ENCODE assay signal across 12 cellular contexts in the genomic region with DNA sequence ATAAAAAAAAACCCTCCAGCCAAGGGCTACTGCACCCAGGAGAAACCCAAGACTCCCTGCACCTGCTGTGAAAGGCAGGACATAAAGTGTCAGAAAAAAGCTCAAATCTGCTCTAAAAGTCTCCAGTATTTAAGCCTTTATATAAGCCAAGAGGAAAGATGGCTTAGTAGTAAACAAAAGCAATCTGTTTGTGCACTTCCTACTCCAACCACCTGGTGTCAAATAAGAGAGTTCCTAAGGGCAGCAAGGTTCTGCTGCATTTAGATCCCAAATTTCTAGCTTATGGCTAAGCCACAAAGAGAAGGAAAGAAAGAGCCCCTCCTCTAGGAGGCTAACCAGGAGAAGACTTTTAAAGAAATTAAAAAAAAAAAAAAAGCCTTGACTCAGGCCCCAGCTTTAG. TPM values are rescaled to one million over a fixed set of nuclear protein-coding genes. Genes with fewer than 3 reads are reported as not detected.
DNase-seq lines count a peak whose midpoint lies in the region; ATAC-seq and TF ChIP-seq lines count a peak whose summit lies in the region.
"Had no signal": no experiment of that assay in that cellular context is flagged by ENCODE, and none has a peak within 500 bp of the region (broad histone marks: within the 10 kb centered on the region; RNA-seq: fewer than 3 reads in every experiment).

No MANE protein-coding gene starts in this region.

- H3K4me1 ChIP-seq in tibial artery, result peaks cover 0 to 40% (median 25%) of the 10 kb centered on the region in 4 donors

- peak overlapping the region; percentile 99 for H3K27ac Mint-ChIP-seq in progenitor cell of endocrine pancreas

- H3K27me3 ChIP-seq in tibial artery, result no peaks in the 10 kb centered on the region

- H3K27me3 Mint-ChIP-seq in progenitor cell of endocrine pancreas, result no peaks in the 10 kb centered on the region

- ATAC-seq in GM19455 (IDR thresholded peaks at IDR 0.05; ENCODE audit: unreplicated experiment), result no peak
- no peak for ATAC-seq in GM21515 (IDR thresholded peaks at IDR 0.05; ENCODE audit: unreplicated experiment)
- ATAC-seq: stimulated activated naive CD8-positive, alpha-beta T cell treated with anti-CD3 and anti-CD28 coated beads, Interleukin-15, Interleukin-2, amounts not matched to agents 100 U/mL and 50 U/mL, for 24 hours had no signal

- peaks cover 56% of the 10 kb centered on the region for H3K4me1 Mint-ChIP-seq in progenitor cell of endocrine pancreas (ENCODE audit: low read depth)

- peak overlapping the region in 1 of 2 donors; percentile 69 for H3K27ac ChIP-seq in tibial artery

- no peaks in the 10 kb centered on the region for H3K9me3 ChIP-seq in tibial artery
- H3K9me3 ChIP-seq: SK-N-SH had no signal

- no peaks in the 10 kb centered on the region for H3K36me3 ChIP-seq in tibial artery

- intact Hi-C loops in tibial artery (cut with DNase I; ENCODE audit: low total_unique reads), result loop anchor here (10.0 kb wide), 1 partner anchor 1948 kb away; no protein-coding TSS in a partner anchor

- TF ChIP-seq CTCF in GM12865 (IDR thresholded peaks at IDR 0.05; ENCODE audit: insufficient read depth, low read depth, low read length, missing control alignments) (peak; percentile 8), epithelial cell of proximal tubule (conservative IDR thresholded peaks at IDR 0.05; ENCODE audit: low read depth, low read length) (peak; percentile 14), progenitor cell of endocrine pancreas (IDR thresholded peaks at IDR 0.05; ENCODE audit: unreplicated experiment) (peak; percentile 29), tibial artery (IDR thresholded peaks at IDR 0.05) (no peak)

- H3K4me3 Mint-ChIP-seq in progenitor cell of endocrine pancreas (ENCODE audit: low read depth), result peak overlapping the region; percentile 87

- no peaks in the 10 kb centered on the region for H3K9me3 Mint-ChIP-seq in progenitor cell of endocrine pancreas (ENCODE audit: low read depth)

- DNase-seq in GM12865 (ENCODE audit: low read depth) (no peak), NCI-H345 treated with DMSO at 0.1 percent for 48 hours (lab: John Stamatoyannopoulos, UW; ENCODE audit: unreplicated experiment) (peak; percentile 33), epithelial cell of proximal tubule (ENCODE audit: low read depth) (no peak), progenitor cell of endocrine pancreas (ENCODE audit: low spot score, unreplicated experiment) (no peak), NCI-H1417 treated with DMSO at 0.1 percent for 48 hours (lab: John Stamatoyannopoulos, UW) (no peak), tibial artery (no peak)
- DNase-seq: SK-N-SH; stimulated activated naive CD8-positive, alpha-beta T cell treated with anti-CD3 and anti-CD28 coated beads, Interleukin-15, Interleukin-2, amounts not matched to agents 100 U/mL and 50 U/mL, for 24 hours had no signal

- peaks cover 21% of the 10 kb centered on the region for H3K36me3 Mint-ChIP-seq in progenitor cell of endocrine pancreas (ENCODE audit: insufficient read depth)

- H3K4me3 ChIP-seq in GM12865 (ENCODE audit: low read depth, low read length), result no peak overlapping the region
- H3K4me3 ChIP-seq in epithelial cell of proximal tubule (ENCODE audit: low read depth, low read length), result no peak overlapping the region
- no peak overlapping the region for H3K4me3 ChIP-seq in tibial artery

RNA-seq across cellular contexts. Expression of a gene that starts 20.6 kb away (rescaled TPM):
- total RNA-seq in epithelial cell of proximal tubule, result 0.22 TPM in 1 of 2 replicates, not detected in the other
- total RNA-seq in progenitor cell of endocrine pancreas, result 0.29 and 0.62 TPM in 2 replicates
- total RNA-seq: dermis microvascular lymphatic vessel endothelial cell, sciatic nerve had no signal

Comparison
In these comparisons a context has a peak if more than half of its experiments do, and no peak if none do; other contexts are left out.
1. CTCF ChIP-seq: peak in GM12865 (single experiment), epithelial cell of proximal tubule (single experiment) and progenitor cell of endocrine pancreas (single experiment); none in tibial artery (0 of 2).